25 cellular contexts compared by ENCODE assay signal in genomic region chr14:74649167-74649566, GRCh38. TPM values are rescaled to one million over a fixed set of nuclear protein-coding genes. Genes with fewer than 3 reads are reported as not detected.
DNase-seq lines count a peak whose midpoint lies in the region; ATAC-seq, FAIRE-seq and TF ChIP-seq lines count a peak whose summit lies in the region.
"Had no signal": no experiment of that assay in that cellular context is flagged by ENCODE, and none has a peak within 500 bp of the region (broad histone marks: within the 10 kb centered on the region; RNA-seq: fewer than 3 reads in every experiment).

No MANE protein-coding gene starts in this region.

- no peak overlapping the region for H3K9ac ChIP-seq in HepG2 (ENCODE audit: insufficient read depth, low read depth, low read length)

- H2AFZ ChIP-seq in HepG2 (ENCODE audit: low read length): no peak overlapping the region

- TF ChIP-seq CTCF in coronary artery (IDR thresholded peaks at IDR 0.05): no peak
- TF ChIP-seq CTCF in HepG2 (CRISPR knock-in tag; IDR thresholded peaks at IDR 0.05): no peak
- no peak for TF ChIP-seq CTCF in vagina (IDR thresholded peaks at IDR 0.05)

- H3K4me3 ChIP-seq in coronary artery (no peak overlapping the region), HepG2 (replicated peaks in 1 of 3; ENCODE audit: insufficient read depth in 1 of 3, low read depth in 2 of 3, low read length in 3 of 3) (no peak overlapping the region), vagina (no peak overlapping the region)
- H3K4me3 ChIP-seq: heart right ventricle, SJSA1 had no signal

- BruUV-seq in HepG2 (replicated peaks; lab: Mats Ljungman, UMichigan): no TSS peak

- CTCF ChIA-PET in HepG2 (lab: Yijun Ruan, JAX; ENCODE audit: low intra/inter-chr PET ratio, low total read pairs): no interaction called here

- H3K36me3 ChIP-seq in HepG2 (replicated peaks in 1 of 2; ENCODE audit: control insufficient read depth in 1 of 2, insufficient read depth in 2 of 2, low read length in 2 of 2) (no peaks in the 10 kb centered on the region), vagina (no peaks in the 10 kb centered on the region)
- H3K36me3 ChIP-seq: SJSA1 had no signal

- ATAC-seq in HepG2 (peak; percentile 15; the same call in 1 of the 3 replicates), GM18867 (IDR thresholded peaks at IDR 0.05; ENCODE audit: unreplicated experiment) (no peak), Right ventricle myocardium superior (ENCODE audit: poor library complexity) (no peak)
- ATAC-seq: left ventricle myocardium superior; stimulated activated naive CD8-positive, alpha-beta T cell treated with anti-CD3 and anti-CD28 coated beads, Interleukin-15, amount 100 ng/mL, for 72 hours had no signal

- POLR2A ChIA-PET in HepG2 (lab: Yijun Ruan, JAX): no interaction called here

- intact Hi-C loops in HepG2 (cut with micrococcal nuclease; ENCODE audit: unreplicated experiment) (no loop called here), vagina (cut with DNase I) (no loop called here), Right ventricle myocardium superior (cut with DNase I) (no loop called here)

- in situ Hi-C loops in HepG2 (cut with HindIII; ENCODE audit: extremely low pct_ligation_motif_present, low pct_unique_long_range_greater_than_20kb): no loop called here

- H3K9me3 ChIP-seq in HepG2 (ENCODE audit: low read length) (no peaks in the 10 kb centered on the region), vagina (no peaks in the 10 kb centered on the region)
- H3K9me3 ChIP-seq: heart right ventricle, SJSA1 had no signal

- TF ChIP-seq EP300 in HepG2 (IDR thresholded peaks at IDR 0.05; ENCODE audit: low read depth in 2 of 2, low read length in 2 of 2) (no peak), HepG2 (CRISPR knock-in tag; IDR thresholded peaks at IDR 0.05; ENCODE audit: borderline replicate concordance) (no peak)

- H3K4me2 ChIP-seq in HepG2 (ENCODE audit: low read depth, low read length): no peak overlapping the region

- TF ChIP-seq POLR2A in HepG2 (IDR thresholded peaks at IDR 0.05; ENCODE audit: insufficient read depth in 1 of 2, low read depth in 2 of 2, low read length in 2 of 2): no peak
- no peak for TF ChIP-seq POLR2A in vagina (IDR thresholded peaks at IDR 0.05)

- WGBS in HepG2 (ENCODE audit: low lambda C conversion rate): 62% methylated on average over 7 of the region's 7 CpGs

- FAIRE-seq in HepG2 (lab: Jason Lieb, UNC): no peak
- FAIRE-seq: small intestine had no signal

- H3K27me3 ChIP-seq in HepG2 (ENCODE audit: control insufficient read depth in 1 of 2, insufficient read depth in 2 of 2, low read length in 2 of 2) (no peaks in the 10 kb centered on the region; a peak in 2 of 5 replicates), vagina (no peaks in the 10 kb centered on the region)
- H3K27me3 ChIP-seq: heart right ventricle, SJSA1 had no signal

- H4K20me1 ChIP-seq in HepG2 (ENCODE audit: insufficient read depth, low read length): no peaks in the 10 kb centered on the region

- H3K27ac ChIP-seq in coronary artery: peak overlapping the region; percentile 6 to 78
- no peak overlapping the region for H3K27ac ChIP-seq in HepG2 (ENCODE audit: extremely low read length, insufficient read depth, low read length)
- H3K27ac ChIP-seq in vagina: peak overlapping the region; percentile 44
- H3K27ac ChIP-seq: 22Rv1, heart right ventricle, SJSA1 had no signal

- H3K4me1 ChIP-seq in HepG2 (ENCODE audit: insufficient read depth, low read length): no peaks in the 10 kb centered on the region
- peaks cover 37% of the 10 kb centered on the region for H3K4me1 ChIP-seq in vagina

- no peaks in the 10 kb centered on the region for H3K79me2 ChIP-seq in HepG2 (ENCODE audit: insufficient read depth, low read length)

- DNase-seq in DMS79 treated with DMSO at 0.1 percent for 48 hours (lab: John Stamatoyannopoulos, UW) (peak; percentile 33), DMS79 (lab: John Stamatoyannopoulos, UW) (no peak), coronary artery (ENCODE audit: low spot score) (no peak), HepG2 (ENCODE audit: low spot score) (no peak), vagina (ENCODE audit: extremely low spot score in 2 of 2) (no peak), Right ventricle myocardium superior (no peak), nucleus accumbens (lab: John Stamatoyannopoulos, UW) (no peak)
- DNase-seq: activated B cell treated with CpG ODN at 0.5 μM for 24 hours; activated CD4-positive, alpha-beta memory T cell treated with anti-CD3 and anti-CD28 coated beads, Interleukin-2, amount 10 ng/mL, durations not matched to agents 7 days and 5 days; activated naive CD4-positive, alpha-beta T cell treated with anti-CD3 and anti-CD28 coated beads, Interleukin-2, amount 10 ng/mL, durations not matched to agents 7 days and 5 days; activated T-cell treated with anti-CD3 and anti-CD28 coated beads, Interleukin-2, amount 50 U/mL, for 1 hour; cerebellar nuclear complex; DND-41; effector CD8-positive, alpha-beta T cell; heart right ventricle; KBM-7; left ventricle myocardium superior; NCI-H187; NCI-H2227 treated with DMSO at 0.1 percent for 48 hours; small intestine; stimulated activated CD4-positive, alpha-beta T cell treated with anti-CD3 and anti-CD28 coated beads, Interleukin-4, amount 100 ng/mL, for 1 hour; stimulated activated naive CD8-positive, alpha-beta T cell treated with anti-CD3 and anti-CD28 coated beads, Interleukin-15, amount 100 ng/mL, for 72 hours had no signal

- TF ChIP-seq RAD21 in HepG2 (CRISPR knock-in tag; IDR thresholded peaks at IDR 0.05): no peak

TF ChIP-seq in HepG2, 621 proteins besides CTCF, POLR2A, EP300 and RAD21:
- TF ChIP-seq ZBTB7A (CRISPR knock-in tag; IDR thresholded peaks at IDR 0.05): no peak
- TF ChIP-seq PITX1 (CRISPR knock-in tag; IDR thresholded peaks at IDR 0.05): no peak
- TF ChIP-seq MYNN (CRISPR knock-in tag; IDR thresholded peaks at IDR 0.05; ENCODE audit: low read depth): no peak
- no peak for TF ChIP-seq SMARCC2 (IDR thresholded peaks at IDR 0.05)
- TF ChIP-seq SMAD1 (CRISPR knock-in tag; IDR thresholded peaks at IDR 0.05; ENCODE audit: borderline replicate concordance, low read depth): no peak
- TF ChIP-seq ZSCAN22 (CRISPR knock-in tag; IDR thresholded peaks at IDR 0.05): no peak
TF ChIP-seq in HepG2: peak in this region for 0.

RNA-seq across cellular contexts. Expression of gene LTBP2, which starts 37.1 kb away (rescaled TPM):
- total RNA-seq in HepG2 (2016; rRNA removed; fragmentation: Illumina TruSeq; extraction: Trizol) (0.18 and 0.20 TPM in 2 replicates), vagina (52.5 TPM), Right ventricle myocardium superior (11.9 TPM)
- total RNA-seq in HepG2 (2016; cell fraction: cytosol; rRNA removed; fragmentation: Illumina TruSeq; extraction: Trizol; ENCODE audit: low read depth): 0.09 TPM in 1 of 2 replicates, not detected in the other
- 0.10 and 0.41 TPM in 2 replicates for total RNA-seq in HepG2 (2016; cell fraction: insoluble cytoplasmic fraction; rRNA removed; fragmentation: Illumina TruSeq; extraction: Trizol)
- total RNA-seq in HepG2 (2016; cell fraction: membrane; rRNA removed; fragmentation: Illumina TruSeq; extraction: Trizol): 0.06 TPM in 1 of 2 replicates, not detected in the other
- 0.28 and 0.84 TPM in 2 replicates for total RNA-seq in HepG2 (2016; cell fraction: nucleus; rRNA removed; fragmentation: Illumina TruSeq; extraction: Trizol)
- polyA plus RNA-seq in HepG2 (2011; rRNA removed): 0.41 and 0.46 TPM in 2 replicates
- polyA plus RNA-seq in HepG2 (2011; cell fraction: cytosol; rRNA removed): 0.32 and 0.35 TPM in 2 replicates
- polyA plus RNA-seq in HepG2 (2011; cell fraction: nucleus; rRNA removed): 1.4 and 1.5 TPM in 2 replicates
- polyA plus RNA-seq in HepG2 (2012): 0.27 and 0.68 TPM in 2 replicates
- polyA plus RNA-seq in HepG2 (2016; cell fraction: cytosol; fragmentation: Illumina TruSeq; extraction: Trizol; ENCODE audit: low read depth): 0.06 TPM in 1 of 2 replicates, not detected in the other
- 0.12 and 0.17 TPM in 2 replicates for polyA plus RNA-seq in HepG2 (2016; cell fraction: insoluble cytoplasmic fraction; fragmentation: Illumina TruSeq; extraction: Trizol; ENCODE audit: low read depth)
- polyA plus RNA-seq in HepG2 (2016; cell fraction: membrane; fragmentation: Illumina TruSeq; extraction: Trizol; ENCODE audit: low read depth): 0.07 and 0.09 TPM in 2 replicates
- 0.64 and 0.72 TPM in 2 replicates for polyA plus RNA-seq in HepG2 (2016; cell fraction: nucleus; fragmentation: Illumina TruSeq; extraction: Trizol; ENCODE audit: insufficient read depth, low read depth)
- polyA minus RNA-seq in HepG2 (2011; rRNA and poly(A)+ RNA removed; ENCODE audit: low replicate concordance): 0.44 and 1.1 TPM in 2 replicates
- 0.35 and 0.89 TPM in 2 replicates for polyA minus RNA-seq in HepG2 (2011; cell fraction: cytosol; rRNA and poly(A)+ RNA removed)
- polyA minus RNA-seq in HepG2 (2011; cell fraction: nucleus; rRNA and poly(A)+ RNA removed): 0.52 and 0.99 TPM in 2 replicates
